Comparison of ENCODE assay signal across 16 cellular contexts in genomic region chr2:9748586-9748985, GRCh38.
DNase-seq lines count a peak whose midpoint lies in the region; TF ChIP-seq lines count a peak whose summit lies in the region.
"Had no signal": no experiment of that assay in that cellular context is flagged by ENCODE, and none has a peak within 500 bp of the region (broad histone marks: within the 10 kb centered on the region; RNA-seq: fewer than 3 reads in every experiment).

No MANE protein-coding gene starts in this region.

- H3K4me1 ChIP-seq in transverse colon (peaks cover 6 to 38% (median 23%) of the 10 kb centered on the region in 4 donors), endodermal cell (ENCODE audit: control insufficient read depth, insufficient read depth, low read length) (no peaks in the 10 kb centered on the region)

- WGBS in transverse colon (ENCODE audit: low coverage in 1 of 2), 2 donors: 49 to 82% methylated on average over 3 to 6 of the region's 6 CpGs
- 81 to 86% methylated on average over 1 to 6 of the region's 6 CpGs for WGBS in endodermal cell (ENCODE audit: insufficient coverage in 1 of 2, insufficient read length in 1 of 2), 2 experiments

- no peak for TF ChIP-seq EP300 in transverse colon (IDR thresholded peaks at IDR 0.05; ENCODE audit: low read depth)

- no peak overlapping the region for H3K9ac ChIP-seq in endodermal cell (ENCODE audit: extremely low read depth, low read length, poor library complexity, severe bottlenecking)
- H3K9ac ChIP-seq: neural progenitor cell had no signal

- in situ Hi-C loops in transverse colon (cut with MboI; ENCODE audit: low pct_ligation_motif_present in 1 of 4, low pct_unique_long_range_greater_than_20kb in 1 of 4, low sequenced_read_pairs in 3 of 4): no loop called here

- H3K36me3 ChIP-seq in transverse colon (no peaks in the 10 kb centered on the region), endodermal cell (ENCODE audit: control insufficient read depth, insufficient read depth, low read length) (no peaks in the 10 kb centered on the region)
- H3K36me3 ChIP-seq: ascending aorta, neural progenitor cell had no signal

- H3K27me3 Mint-ChIP-seq in endothelial cell (ENCODE audit: unreplicated experiment): peaks cover 1% of the 10 kb centered on the region
- no peaks in the 10 kb centered on the region for H3K27me3 Mint-ChIP-seq in endodermal cell (ENCODE audit: insufficient read depth)

- DNase-seq in NCI-H1105 treated with DMSO at 0.1 percent for 48 hours (lab: John Stamatoyannopoulos, UW) (peak; percentile 24), NCI-H1105 (lab: John Stamatoyannopoulos, UW) (no peak), endothelial cell (ENCODE audit: low spot score) (no peak), transverse colon (peak; percentile 54), NCI-H2107 (lab: John Stamatoyannopoulos, UW) (no peak), endodermal cell (no peak)
- peak; percentile 62 for DNase-seq in stimulated activated CD4-positive, alpha-beta T cell treated with anti-CD3 and anti-CD28 coated beads, Interleukin-1b, Interleukin-23, amount 100 ng/mL, for 48 hours
- DNase-seq in stimulated activated CD4-positive, alpha-beta T cell treated with anti-CD3 and anti-CD28 coated beads, Interleukin-4, amount 100 ng/mL, for 1 hour: no peak
- DNase-seq: H7, NCI-H2081 treated with DMSO at 0.1 percent for 48 hours, NCI-H526 treated with DMSO at 0.1 percent for 48 hours, retina, trophoblast cell had no signal

- H3K27ac Mint-ChIP-seq in endothelial cell (ENCODE audit: unreplicated experiment): peak overlapping the region; percentile 67
- no peak overlapping the region for H3K27ac Mint-ChIP-seq in endodermal cell
- H3K27ac Mint-ChIP-seq: neural progenitor cell had no signal

- TF ChIP-seq POLR2A in transverse colon (IDR thresholded peaks at IDR 0.05): no peak

- no peak overlapping the region for H3K4me3 ChIP-seq in transverse colon
- H3K4me3 ChIP-seq in endodermal cell (ENCODE audit: low read length): no peak overlapping the region
- H3K4me3 ChIP-seq: ascending aorta, neural progenitor cell had no signal

- H3K9me3 ChIP-seq in transverse colon: no peaks in the 10 kb centered on the region
- no peaks in the 10 kb centered on the region for H3K9me3 ChIP-seq in endodermal cell (ENCODE audit: control insufficient read depth, low read length)
- H3K9me3 ChIP-seq: ascending aorta had no signal

- H3K4me3 Mint-ChIP-seq in endothelial cell (ENCODE audit: unreplicated experiment) (no peak overlapping the region), endodermal cell (no peak overlapping the region)
- H3K4me3 Mint-ChIP-seq: neural progenitor cell had no signal

- H3K4me1 Mint-ChIP-seq in endothelial cell (ENCODE audit: unreplicated experiment) (peaks cover 4% of the 10 kb centered on the region), endodermal cell (peaks cover 11% of the 10 kb centered on the region)

- no peak for TF ChIP-seq CTCF in endothelial cell (IDR thresholded peaks at IDR 0.05; ENCODE audit: unreplicated experiment)
- TF ChIP-seq CTCF in transverse colon (IDR thresholded peaks at IDR 0.05): no peak
- TF ChIP-seq CTCF in endodermal cell (conservative IDR thresholded peaks at IDR 0.05): no peak

- H3K9me3 Mint-ChIP-seq in endothelial cell (ENCODE audit: unreplicated experiment) (no peaks in the 10 kb centered on the region), endodermal cell (no peaks in the 10 kb centered on the region)

- H3K27me3 ChIP-seq in transverse colon (no peaks in the 10 kb centered on the region), endodermal cell (ENCODE audit: control insufficient read depth, insufficient read depth, low read length, poor library complexity, severe bottlenecking) (no peaks in the 10 kb centered on the region)
- H3K27me3 ChIP-seq: ascending aorta, neural progenitor cell had no signal

- H3K27ac ChIP-seq in transverse colon (peak overlapping the region; percentile 1 to 64 (median 18)), endodermal cell (ENCODE audit: low read depth, low read length) (no peak overlapping the region)
- H3K27ac ChIP-seq: ascending aorta, C4-2B, neural progenitor cell had no signal

- H3K36me3 Mint-ChIP-seq in endothelial cell (ENCODE audit: low read depth, unreplicated experiment): peaks cover 3% of the 10 kb centered on the region
- no peaks in the 10 kb centered on the region for H3K36me3 Mint-ChIP-seq in endodermal cell (ENCODE audit: low read depth)
- H3K36me3 Mint-ChIP-seq: neural progenitor cell had no signal

- intact Hi-C loops in transverse colon (cut with DNase I; ENCODE audit: low total_unique reads): no loop called here

Comparison
In these comparisons a context has a peak if more than half of its experiments do, and no peak if none do; other contexts are left out.
1. DNase-seq: peak in NCI-H1105 treated with DMSO at 0.1 percent for 48 hours (single experiment), stimulated activated CD4-positive, alpha-beta T cell treated with anti-CD3 and anti-CD28 coated beads, Interleukin-1b, Interleukin-23, amount 100 ng/mL, for 48 hours (single experiment) and transverse colon (single experiment); none in NCI-H1105 (single experiment), stimulated activated CD4-positive, alpha-beta T cell treated with anti-CD3 and anti-CD28 coated beads, Interleukin-4, amount 100 ng/mL, for 1 hour (single experiment), endothelial cell (single experiment), NCI-H2107 (single experiment) and endodermal cell (single experiment).